ENCODE assay signal across 6 cellular contexts in the genomic region with DNA sequence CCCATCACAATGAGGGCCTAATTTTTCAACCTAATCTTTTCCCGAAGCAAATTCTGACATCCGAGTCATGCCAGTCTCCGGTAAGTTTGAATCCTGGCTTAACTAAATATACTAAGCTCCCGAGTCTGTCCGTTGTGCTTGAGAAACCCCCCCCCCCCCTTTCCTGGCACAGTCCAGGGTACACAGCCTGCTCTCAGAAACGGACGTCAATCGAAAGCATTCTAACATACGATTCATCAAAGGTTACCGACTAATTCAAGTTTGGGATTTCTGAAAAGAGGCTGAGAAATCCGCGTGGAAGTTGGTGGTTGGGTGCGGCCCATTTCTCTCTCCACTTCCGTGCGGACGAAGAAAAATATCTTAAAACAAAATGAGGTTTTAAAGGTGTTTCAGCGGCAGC.
A peak's percentile ranks its signal among the peaks of the same experiment; 100 is the strongest.
DNase-seq lines count a peak whose midpoint lies in the region; ATAC-seq and TF ChIP-seq lines count a peak whose summit lies in the region.

No MANE protein-coding gene starts in this region.

- TF ChIP-seq CTCF in Loucy (conservative IDR thresholded peaks at IDR 0.05; ENCODE audit: low read length), result no peak
- TF ChIP-seq CTCF in retinal pigment epithelial cell (conservative IDR thresholded peaks at IDR 0.05; ENCODE audit: low read depth, low read length), result no peak

- no peaks in the 10 kb centered on the region for H3F3A ChIP-seq in Loucy (ENCODE audit: low read depth)

- H3K9me3 ChIP-seq in Loucy (ENCODE audit: insufficient read depth, low read depth, low read length) (no peaks in the 10 kb centered on the region), duodenal mucosa (ENCODE audit: control insufficient read depth in 1 of 2, low read length in 2 of 2) (no peaks in the 10 kb centered on the region)

- H3K36me3 ChIP-seq in Loucy (ENCODE audit: insufficient read depth, low read length) (no peaks in the 10 kb centered on the region), duodenal mucosa (ENCODE audit: control insufficient read depth in 1 of 2, insufficient read depth in 2 of 2, low read length in 2 of 2) (no peaks in the 10 kb centered on the region)

- H3K79me2 ChIP-seq in Loucy (ENCODE audit: insufficient read depth, low read length), result peaks cover 56% of the 10 kb centered on the region

- no peak overlapping the region for H3K27ac ChIP-seq in duodenal mucosa (ENCODE audit: low read depth, low read length)

- ATAC-seq in GM18867 (IDR thresholded peaks at IDR 0.05; ENCODE audit: unreplicated experiment), result no peak

- no peaks in the 10 kb centered on the region for H3K27me3 ChIP-seq in Loucy (ENCODE audit: insufficient read depth, low read length, poor library complexity, severe bottlenecking)
- H3K27me3 ChIP-seq in duodenal mucosa (ENCODE audit: control insufficient read depth in 1 of 2, insufficient read depth in 2 of 2, low read length in 2 of 2), result no peaks in the 10 kb centered on the region

- peak overlapping the region; percentile 93 for H3K4me2 ChIP-seq in Loucy (ENCODE audit: low read depth, low read length, poor library complexity, severe bottlenecking)

- H3K4me3 ChIP-seq in Loucy (ENCODE audit: low read length, poor library complexity, severe bottlenecking), result peak overlapping the region; percentile 95
- H3K4me3 ChIP-seq in duodenal mucosa (ENCODE audit: low read depth in 1 of 2, low read length in 2 of 2), result peak overlapping the region; percentile 88 to 95
- H3K4me3 ChIP-seq in retinal pigment epithelial cell (ENCODE audit: low read length), result peak overlapping the region; percentile 97

- peaks cover 23% of the 10 kb centered on the region for H4K20me1 ChIP-seq in Loucy (ENCODE audit: insufficient read depth, low read length, poor library complexity, severe bottlenecking)

- no peaks in the 10 kb centered on the region for H3K9me2 ChIP-seq in Loucy (replicated peaks; ENCODE audit: low read depth, low read length)

- DNase-seq in retinal pigment epithelial cell (ENCODE audit: low read depth) (no peak), NOMO-1 treated with dmso at 0.1 percent for 144 hours (lab: John Stamatoyannopoulos, UW; ENCODE audit: unreplicated experiment) (no peak), HuH-7 (ENCODE audit: low spot score) (no peak)

- H3K9ac ChIP-seq in Loucy (ENCODE audit: low read depth, low read length, poor library complexity, severe bottlenecking), result peak overlapping the region; percentile 91
- peak overlapping the region; percentile 56 to 59 for H3K9ac ChIP-seq in duodenal mucosa (ENCODE audit: low read depth in 1 of 2, low read length in 2 of 2)

- H2AFZ ChIP-seq in Loucy (ENCODE audit: low read length), result no peak overlapping the region

- H3K4me1 ChIP-seq in Loucy (ENCODE audit: insufficient read depth, low read length, poor library complexity, severe bottlenecking) (peaks cover 36% of the 10 kb centered on the region), duodenal mucosa (ENCODE audit: control insufficient read depth in 1 of 2, insufficient read depth in 2 of 2, low read length in 2 of 2) (peaks cover 11 to 12% of the 10 kb centered on the region in 2 donors)
